In the genomic region with DNA sequence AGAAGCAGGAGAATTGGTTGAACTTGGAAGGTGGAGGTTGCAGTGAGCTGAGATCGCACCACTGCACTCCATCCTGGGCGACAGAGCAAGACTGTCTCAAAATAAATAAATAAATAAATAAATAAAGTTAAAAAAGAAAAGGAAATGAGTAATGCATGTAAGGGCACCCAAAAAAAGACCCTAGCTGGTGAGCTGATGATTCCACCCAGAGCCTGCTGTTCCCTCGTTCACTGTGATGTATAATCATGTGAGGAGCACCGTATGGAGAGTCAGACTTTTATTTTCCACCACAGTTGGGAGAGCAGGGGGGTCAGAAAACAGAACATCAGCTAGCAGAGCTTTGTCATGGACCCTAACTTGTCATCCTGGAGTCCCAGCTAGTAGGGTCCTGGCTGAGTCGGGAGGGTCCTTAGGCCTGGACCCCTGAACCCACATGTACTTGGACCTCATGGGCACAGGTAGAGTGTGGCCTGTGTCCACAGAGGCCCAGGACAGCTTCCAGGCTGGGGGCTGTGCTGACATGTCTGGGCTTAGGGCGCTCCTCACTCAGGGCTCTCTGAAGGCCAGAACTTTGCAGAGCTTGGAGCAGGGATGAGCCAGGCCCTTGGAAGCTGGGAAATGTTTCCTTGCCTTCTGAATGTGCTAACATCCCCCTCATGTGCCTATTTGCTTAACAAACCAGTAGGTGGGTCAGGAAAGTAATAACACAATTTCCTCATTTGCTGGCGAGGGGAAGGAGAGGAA, we compare ENCODE assay signal across 12 cellular contexts. TPM values are rescaled to one million over a fixed set of nuclear protein-coding genes. Genes with fewer than 3 reads are reported as not detected.
A peak's percentile ranks its signal among the peaks of the same experiment; 100 is the strongest.
DNase-seq lines count a peak whose midpoint lies in the region; TF ChIP-seq lines count a peak whose summit lies in the region.
"Had no signal": no experiment of that assay in that cellular context is flagged by ENCODE, and none has a peak within 500 bp of the region (broad histone marks: within the 10 kb centered on the region; RNA-seq: fewer than 3 reads in every experiment).

No MANE protein-coding gene starts in this region.

- peaks cover 24% of the 10 kb centered on the region for H3K36me3 Mint-ChIP-seq in chondrocyte (ENCODE audit: low read depth)
- peaks cover 45% of the 10 kb centered on the region for H3K36me3 Mint-ChIP-seq in activated T-helper 2 cell treated with anti-CD3 and anti-CD28 coated beads, Interferon-gamma antibody, Interleukin-2, Interleukin-4, amounts not matched to agents 10 μg/mL and 5 μg/mL and 100 μg/mL, durations not matched to agents 14 hours and 24 hours and 36 hours (ENCODE audit: low read depth)

- H3K27ac ChIP-seq in AG04450 (ENCODE audit: low read depth, low read length), result peak overlapping the region; percentile 39
- peak overlapping the region; percentile 34 for H3K27ac ChIP-seq in HL-60 (replicated peaks)
- H3K27ac ChIP-seq in mesodermal cell (ENCODE audit: low read depth, low read length, severe bottlenecking), result peak overlapping the region; percentile 29

- H3K9me3 Mint-ChIP-seq in chondrocyte (ENCODE audit: low read depth), result no peaks in the 10 kb centered on the region
- no peaks in the 10 kb centered on the region for H3K9me3 Mint-ChIP-seq in activated T-helper 2 cell treated with anti-CD3 and anti-CD28 coated beads, Interferon-gamma antibody, Interleukin-2, Interleukin-4, amounts not matched to agents 10 μg/mL and 5 μg/mL and 100 μg/mL, durations not matched to agents 14 hours and 24 hours and 36 hours

- H3K4me1 ChIP-seq in mesodermal cell (ENCODE audit: control insufficient read depth, insufficient read depth, low read length, poor library complexity, severe bottlenecking), result peaks cover 37% of the 10 kb centered on the region

- no peak for TF ChIP-seq CTCF in AG04450 (IDR thresholded peaks at IDR 0.05; ENCODE audit: low read depth, low read length)
- no peak for TF ChIP-seq CTCF in HL-60 (IDR thresholded peaks at IDR 0.05; ENCODE audit: insufficient read depth, low read length)
- TF ChIP-seq CTCF in chondrocyte (IDR thresholded peaks at IDR 0.05), result no peak

- no peaks in the 10 kb centered on the region for H3K9me3 ChIP-seq in AG04450 (ENCODE audit: control insufficient read depth, insufficient read depth, low read length)
- H3K9me3 ChIP-seq in mesodermal cell (ENCODE audit: control insufficient read depth, low read length), result no peaks in the 10 kb centered on the region
- H3K9me3 ChIP-seq: uterus had no signal

- DNase-seq in AG04450 (ENCODE audit: low read depth, low spot score), result no peak
- no peak for DNase-seq in HL-60 (ENCODE audit: low read depth in 1 of 2, low spot score in 1 of 2)
- no peak for DNase-seq in chondrocyte (ENCODE audit: low spot score)
- no peak for DNase-seq in DMS153 treated with DMSO at 0.1 percent for 48 hours (lab: John Stamatoyannopoulos, UW; ENCODE audit: unreplicated experiment)
- DNase-seq in activated T-helper 2 cell treated with anti-CD3 and anti-CD28 coated beads, Interferon-gamma antibody, Interleukin-2, Interleukin-4, amounts not matched to agents 10 μg/mL and 5 μg/mL and 100 μg/mL, durations not matched to agents 14 hours and 24 hours and 36 hours (ENCODE audit: low spot score), result no peak
- no peak for DNase-seq in T-helper 1 cell
- no peak for DNase-seq in AG08396 (ENCODE audit: low spot score)
- DNase-seq: amniotic stem cell, NCI-H146, PC-3, uterus had no signal

- intact Hi-C loops in activated T-helper 2 cell treated with anti-CD3 and anti-CD28 coated beads, Interferon-gamma antibody, Interleukin-2, Interleukin-4, amounts not matched to agents 10 μg/mL and 5 μg/mL and 100 μg/mL, durations not matched to agents 14 hours and 24 hours and 36 hours (cut with micrococcal nuclease), result no loop called here

- no peak overlapping the region for H3K4me3 ChIP-seq in AG04450 (ENCODE audit: low read depth, low read length)
- no peak overlapping the region for H3K4me3 ChIP-seq in HL-60 (replicated peaks; ENCODE audit: insufficient read depth, low read length)
- H3K4me3 ChIP-seq in mesodermal cell (ENCODE audit: extremely low read depth, insufficient read depth, low read length, poor library complexity, severe bottlenecking), result no peak overlapping the region
- H3K4me3 ChIP-seq: uterus had no signal

- no peaks in the 10 kb centered on the region for H3K27me3 Mint-ChIP-seq in chondrocyte (ENCODE audit: low read depth)
- no peaks in the 10 kb centered on the region for H3K27me3 Mint-ChIP-seq in activated T-helper 2 cell treated with anti-CD3 and anti-CD28 coated beads, Interferon-gamma antibody, Interleukin-2, Interleukin-4, amounts not matched to agents 10 μg/mL and 5 μg/mL and 100 μg/mL, durations not matched to agents 14 hours and 24 hours and 36 hours (ENCODE audit: low read depth)

- H3K4me1 Mint-ChIP-seq in chondrocyte (ENCODE audit: low read depth), result peaks cover 32% of the 10 kb centered on the region
- H3K4me1 Mint-ChIP-seq in activated T-helper 2 cell treated with anti-CD3 and anti-CD28 coated beads, Interferon-gamma antibody, Interleukin-2, Interleukin-4, amounts not matched to agents 10 μg/mL and 5 μg/mL and 100 μg/mL, durations not matched to agents 14 hours and 24 hours and 36 hours (ENCODE audit: low read depth), result peaks cover 8% of the 10 kb centered on the region

- peak overlapping the region; percentile 68 for H3K27ac Mint-ChIP-seq in chondrocyte (ENCODE audit: unreplicated experiment)
- no peak overlapping the region for H3K27ac Mint-ChIP-seq in activated T-helper 2 cell treated with anti-CD3 and anti-CD28 coated beads, Interferon-gamma antibody, Interleukin-2, Interleukin-4, amounts not matched to agents 10 μg/mL and 5 μg/mL and 100 μg/mL, durations not matched to agents 14 hours and 24 hours and 36 hours

- peaks cover 69% of the 10 kb centered on the region for H3K36me3 ChIP-seq in mesodermal cell (ENCODE audit: control insufficient read depth, insufficient read depth, low read length)
- H3K36me3 ChIP-seq: uterus had no signal

- no peaks in the 10 kb centered on the region for H3K27me3 ChIP-seq in AG04450 (ENCODE audit: control insufficient read depth, insufficient read depth, low read length)
- H3K27me3 ChIP-seq in HL-60 (ENCODE audit: insufficient read depth, poor library complexity, severe bottlenecking), result no peaks in the 10 kb centered on the region
- H3K27me3 ChIP-seq: uterus had no signal

- H3K4me3 Mint-ChIP-seq in chondrocyte (ENCODE audit: unreplicated experiment), result no peak overlapping the region
- H3K4me3 Mint-ChIP-seq in activated T-helper 2 cell treated with anti-CD3 and anti-CD28 coated beads, Interferon-gamma antibody, Interleukin-2, Interleukin-4, amounts not matched to agents 10 μg/mL and 5 μg/mL and 100 μg/mL, durations not matched to agents 14 hours and 24 hours and 36 hours (ENCODE audit: low read depth), result no peak overlapping the region

- POLR2A ChIA-PET in AG04450 (lab: Yijun Ruan, JAX), result interaction anchor here (0.9 to 2.0 kb wide), 2 partner anchors 33 to 37 kb away, joined by 3 to 7 read pairs; a partner anchor contains a TSS

- CTCF ChIA-PET in AG04450 (lab: Charles Lee), result interaction anchor here (2.0 kb wide), 1 partner anchor 247 kb away, joined by 11 read pairs; no protein-coding TSS in a partner anchor

- 88 to 94% methylated on average over 4 to 5 of the region's 7 CpGs for WGBS in mesodermal cell (ENCODE audit: insufficient coverage in 2 of 2), 2 experiments

RNA-seq across cellular contexts. Expression of a gene that starts 36.7 kb away (rescaled TPM):
- 181 and 222 TPM in 2 replicates for polyA plus RNA-seq in AG04450 (2011; rRNA removed)
- 263 and 288 TPM in 2 replicates for polyA minus RNA-seq in AG04450 (2011; rRNA and poly(A)+ RNA removed)
- total RNA-seq in chondrocyte, result 444 to 599 TPM (median 593 TPM) in 3 replicates
- polyA plus RNA-seq in mesodermal cell (2013, experiment 1 of 2), result 151 TPM
- polyA plus RNA-seq in mesodermal cell (2013, experiment 2 of 2), result 139 TPM
- total RNA-seq in activated T-helper 2 cell treated with anti-CD3 and anti-CD28 coated beads, Interferon-gamma antibody, Interleukin-2, Interleukin-4, amounts not matched to agents 10 μg/mL and 5 μg/mL and 100 μg/mL, durations not matched to agents 14 hours and 24 hours and 36 hours, result 151 and 156 TPM in 2 replicates

RNA-seq across cellular contexts. Expression of a gene that starts 53.1 kb away (rescaled TPM):
- 2,769 and 3,155 TPM in 2 replicates for polyA plus RNA-seq in AG04450 (2011; rRNA removed)
- polyA minus RNA-seq in AG04450 (2011; rRNA and poly(A)+ RNA removed), result 380 and 454 TPM in 2 replicates
- 916 to 959 TPM (median 937 TPM) in 3 replicates for total RNA-seq in chondrocyte
- 2,211 TPM for polyA plus RNA-seq in mesodermal cell (2013, experiment 1 of 2)
- polyA plus RNA-seq in mesodermal cell (2013, experiment 2 of 2), result 2,367 TPM
- 1,775 and 1,796 TPM in 2 replicates for total RNA-seq in activated T-helper 2 cell treated with anti-CD3 and anti-CD28 coated beads, Interferon-gamma antibody, Interleukin-2, Interleukin-4, amounts not matched to agents 10 μg/mL and 5 μg/mL and 100 μg/mL, durations not matched to agents 14 hours and 24 hours and 36 hours
